In genomic region chr9:115944166-115944948, GRCh38 we compare ENCODE assay signal across 8 cellular contexts.
DNase-seq lines count a peak whose midpoint lies in the region; ATAC-seq and TF ChIP-seq lines count a peak whose summit lies in the region.

No MANE protein-coding gene starts in this region.

- H3K36me3 ChIP-seq in HUES48 (ENCODE audit: control insufficient read depth, insufficient read depth, low read length) = no peaks in the 10 kb centered on the region
- no peaks in the 10 kb centered on the region for H3K36me3 ChIP-seq in subcutaneous abdominal adipose tissue (ENCODE audit: control insufficient read depth in 5 of 5, insufficient read depth in 5 of 5, low read length in 5 of 5)

- peak; percentile 35 for DNase-seq in kidney glomerular epithelial cell (lab: John Stamatoyannopoulos, UW)
- no peak for DNase-seq in activated T-cell treated with anti-CD3 and anti-CD28 coated beads, Interleukin-2, amount 50 U/mL, for 24 hours
- no peak for DNase-seq in UCSD-AML1 (lab: John Stamatoyannopoulos, UW; ENCODE audit: unreplicated experiment)

- ATAC-seq in HG03280 (IDR thresholded peaks at IDR 0.05; ENCODE audit: unreplicated experiment) (no peak), GM18511 (IDR thresholded peaks at IDR 0.05; ENCODE audit: unreplicated experiment) (no peak)

- peak overlapping the region; percentile 83 to 98 (median 97) for H3K27ac Mint-ChIP-seq in brain
- H3K27ac Mint-ChIP-seq in activated T-cell treated with anti-CD3 and anti-CD28 coated beads, Interleukin-2, amount 50 U/mL, for 24 hours = no peak overlapping the region

- TF ChIP-seq CTCF in brain (conservative IDR thresholded peaks at IDR 0.05) = no peak

- peak overlapping the region; percentile 11 for H3K27ac ChIP-seq in HUES48 (ENCODE audit: low read depth, low read length)
- H3K27ac ChIP-seq in subcutaneous abdominal adipose tissue (ENCODE audit: low read depth, low read length) = peak overlapping the region; percentile 12

- no peak overlapping the region for H3K4me3 Mint-ChIP-seq in brain
- H3K4me3 Mint-ChIP-seq in activated T-cell treated with anti-CD3 and anti-CD28 coated beads, Interleukin-2, amount 50 U/mL, for 24 hours = no peak overlapping the region

- H3K9ac ChIP-seq in HUES48 (ENCODE audit: low read depth, low read length) (peak overlapping the region; percentile 42; the same call in 1 of the 2 replicates), subcutaneous abdominal adipose tissue (ENCODE audit: low read length in 5 of 5) (no peak overlapping the region)

- no peaks in the 10 kb centered on the region for H3K36me3 Mint-ChIP-seq in brain
- no peaks in the 10 kb centered on the region for H3K36me3 Mint-ChIP-seq in activated T-cell treated with anti-CD3 and anti-CD28 coated beads, Interleukin-2, amount 50 U/mL, for 24 hours (ENCODE audit: low read depth)

- H3K4me1 Mint-ChIP-seq in brain = peaks cover 53% of the 10 kb centered on the region
- no peaks in the 10 kb centered on the region for H3K4me1 Mint-ChIP-seq in activated T-cell treated with anti-CD3 and anti-CD28 coated beads, Interleukin-2, amount 50 U/mL, for 24 hours (ENCODE audit: low read depth)

- H3K4me3 ChIP-seq in HUES48 (ENCODE audit: low read depth, low read length) = no peak overlapping the region
- H3K4me3 ChIP-seq in subcutaneous abdominal adipose tissue (ENCODE audit: low read depth in 1 of 5, low read length in 5 of 5) = peak overlapping the region in 2 of 5 donors; percentile 12 to 38

- H3K9me3 ChIP-seq in HUES48 (ENCODE audit: control insufficient read depth, insufficient read depth, low read length) (no peaks in the 10 kb centered on the region), subcutaneous abdominal adipose tissue (ENCODE audit: control insufficient read depth in 5 of 5, low read length in 5 of 5) (no peaks in the 10 kb centered on the region)

- H3K4me1 ChIP-seq in HUES48 (ENCODE audit: control insufficient read depth, insufficient read depth, low read length) (peaks cover 10% of the 10 kb centered on the region; the same call in 1 of the 2 replicates), subcutaneous abdominal adipose tissue (ENCODE audit: control insufficient read depth in 5 of 5, insufficient read depth in 5 of 5, low read length in 5 of 5) (peaks cover 0 to 20% (median 17%) of the 10 kb centered on the region in 5 donors)

- peaks cover 3% of the 10 kb centered on the region for H3K27me3 Mint-ChIP-seq in brain
- H3K27me3 Mint-ChIP-seq in activated T-cell treated with anti-CD3 and anti-CD28 coated beads, Interleukin-2, amount 50 U/mL, for 24 hours = no peaks in the 10 kb centered on the region

- H3K27me3 ChIP-seq in HUES48 (ENCODE audit: control insufficient read depth, insufficient read depth, low read length) = no peaks in the 10 kb centered on the region
- H3K27me3 ChIP-seq in subcutaneous abdominal adipose tissue (ENCODE audit: control insufficient read depth in 5 of 5, insufficient read depth in 4 of 5, low read length in 5 of 5) = no peaks in the 10 kb centered on the region

- H3K9me3 Mint-ChIP-seq in brain = no peaks in the 10 kb centered on the region
- peaks cover 10% of the 10 kb centered on the region for H3K9me3 Mint-ChIP-seq in activated T-cell treated with anti-CD3 and anti-CD28 coated beads, Interleukin-2, amount 50 U/mL, for 24 hours
